16 cellular contexts compared by ENCODE assay signal in genomic region chr4:185638093-185638492, GRCh38.
DNase-seq lines count a peak whose midpoint lies in the region; ATAC-seq and TF ChIP-seq lines count a peak whose summit lies in the region.
"Had no signal": no experiment of that assay in that cellular context is flagged by ENCODE, and none has a peak within 500 bp of the region (broad histone marks: within the 10 kb centered on the region; RNA-seq: fewer than 3 reads in every experiment).

No MANE protein-coding gene starts in this region.

- no peaks in the 10 kb centered on the region for H3K36me3 ChIP-seq in endodermal cell (ENCODE audit: control insufficient read depth, insufficient read depth, low read length)
- H3K36me3 ChIP-seq: BLaER1 treated with 17β-estradiol and CSF1 and Interleukin-3, amounts not matched to agents 10 nM and 100 nM had no signal

- no peaks in the 10 kb centered on the region for H3K9me3 Mint-ChIP-seq in stimulated activated naive CD8-positive, alpha-beta T cell treated with anti-CD3 and anti-CD28 coated beads, Interleukin-15, amount 100 ng/mL, for 72 hours
- no peaks in the 10 kb centered on the region for H3K9me3 Mint-ChIP-seq in endodermal cell
- H3K9me3 Mint-ChIP-seq in HFFc6 = no peaks in the 10 kb centered on the region

- H3K27me3 ChIP-seq in endodermal cell (ENCODE audit: control insufficient read depth, insufficient read depth, low read length, poor library complexity, severe bottlenecking) = no peaks in the 10 kb centered on the region

- H3K36me3 Mint-ChIP-seq in endodermal cell (ENCODE audit: low read depth) (no peaks in the 10 kb centered on the region), HFFc6 (ENCODE audit: low read depth) (no peaks in the 10 kb centered on the region)

- ATAC-seq in stimulated activated naive CD8-positive, alpha-beta T cell treated with anti-CD3 and anti-CD28 coated beads, Interleukin-15, amount 100 ng/mL, for 72 hours = peak; percentile 7
- no peak for ATAC-seq in stimulated activated naive CD8-positive, alpha-beta T cell treated with anti-CD3 and anti-CD28 coated beads, Interleukin-15, Interleukin-2, amounts not matched to agents 100 U/mL and 50 U/mL, for 24 hours

- no peak overlapping the region for H3K9ac ChIP-seq in endodermal cell (ENCODE audit: extremely low read depth, low read length, poor library complexity, severe bottlenecking)
- H3K9ac ChIP-seq: BLaER1 treated with 17β-estradiol and CSF1 and Interleukin-3, amounts not matched to agents 10 nM and 100 nM had no signal

- H3K4me3 ChIP-seq in endodermal cell (ENCODE audit: low read length) = no peak overlapping the region

- 92 to 95% methylated on average over 8 to 15 of the region's 15 CpGs for WGBS in endodermal cell (ENCODE audit: insufficient coverage in 1 of 2, insufficient read length in 1 of 2), 2 experiments

- H3K27me3 Mint-ChIP-seq in stimulated activated naive CD8-positive, alpha-beta T cell treated with anti-CD3 and anti-CD28 coated beads, Interleukin-15, amount 100 ng/mL, for 72 hours = peaks cover 38% of the 10 kb centered on the region
- H3K27me3 Mint-ChIP-seq in endodermal cell (ENCODE audit: insufficient read depth) = peaks cover 8% of the 10 kb centered on the region
- H3K27me3 Mint-ChIP-seq in HFFc6 (ENCODE audit: insufficient read depth) = peaks cover 7% of the 10 kb centered on the region

- peaks cover 6% of the 10 kb centered on the region for H3K4me1 Mint-ChIP-seq in stimulated activated naive CD8-positive, alpha-beta T cell treated with anti-CD3 and anti-CD28 coated beads, Interleukin-15, amount 100 ng/mL, for 72 hours
- H3K4me1 Mint-ChIP-seq in endodermal cell = peaks cover 6% of the 10 kb centered on the region
- H3K4me1 Mint-ChIP-seq in HFFc6 (ENCODE audit: low read depth) = peaks cover 4% of the 10 kb centered on the region; the same call in 1 of the 2 replicates

- DNase-seq in stimulated activated naive CD8-positive, alpha-beta T cell treated with anti-CD3 and anti-CD28 coated beads, Interleukin-15, amount 100 ng/mL, for 72 hours = no peak
- DNase-seq in stimulated activated naive CD8-positive, alpha-beta T cell treated with anti-CD3 and anti-CD28 coated beads, Interleukin-15, Interleukin-2, amounts not matched to agents 100 U/mL and 50 U/mL, for 24 hours = no peak
- DNase-seq in endodermal cell = no peak
- DNase-seq in retina = peak; percentile 37
- no peak for DNase-seq in HFFc6
- no peak for DNase-seq in SKM-1 (lab: John Stamatoyannopoulos, UW; ENCODE audit: unreplicated experiment)
- no peak for DNase-seq in stimulated activated naive CD4-positive, alpha-beta T cell treated with Interleukin-2 at 50 U/mL for 16 hours (lab: John Stamatoyannopoulos, UW)
- DNase-seq: CD8-positive, alpha-beta memory T cell; KBM-7; NCI-H1105; NCI-H2081; NCI-H2171 treated with DMSO at 0.1 percent for 48 hours; NCI-H446; NCI-H526 treated with DMSO at 0.1 percent for 48 hours; Right ventricle myocardium superior had no signal

- H3K4me1 ChIP-seq in endodermal cell (ENCODE audit: control insufficient read depth, insufficient read depth, low read length) = no peaks in the 10 kb centered on the region

- H3K9me3 ChIP-seq in endodermal cell (ENCODE audit: control insufficient read depth, low read length) = peaks cover 12% of the 10 kb centered on the region

- no peak overlapping the region for H3K27ac ChIP-seq in endodermal cell (ENCODE audit: low read depth, low read length)
- H3K27ac ChIP-seq: BLaER1 treated with 17β-estradiol and CSF1 and Interleukin-3, amounts not matched to agents 10 nM and 100 nM had no signal

- TF ChIP-seq CTCF in endodermal cell (conservative IDR thresholded peaks at IDR 0.05) (no peak), HFFc6 (IDR thresholded peaks at IDR 0.05) (no peak)

- no peak overlapping the region for H3K27ac Mint-ChIP-seq in stimulated activated naive CD8-positive, alpha-beta T cell treated with anti-CD3 and anti-CD28 coated beads, Interleukin-15, amount 100 ng/mL, for 72 hours
- H3K27ac Mint-ChIP-seq in endodermal cell (no peak overlapping the region), HFFc6 (no peak overlapping the region)
- H3K27ac Mint-ChIP-seq: CD8-positive, alpha-beta memory T cell had no signal

- H3K4me3 Mint-ChIP-seq in stimulated activated naive CD8-positive, alpha-beta T cell treated with anti-CD3 and anti-CD28 coated beads, Interleukin-15, amount 100 ng/mL, for 72 hours = peak overlapping the region in 1 of 2 donors; percentile 42
- peak overlapping the region; percentile 68 for H3K4me3 Mint-ChIP-seq in endodermal cell
- H3K4me3 Mint-ChIP-seq in HFFc6 = no peak overlapping the region
- H3K4me3 Mint-ChIP-seq: CD8-positive, alpha-beta memory T cell had no signal
